Comparison of ENCODE assay signal across 8 cellular contexts in the genomic region with DNA sequence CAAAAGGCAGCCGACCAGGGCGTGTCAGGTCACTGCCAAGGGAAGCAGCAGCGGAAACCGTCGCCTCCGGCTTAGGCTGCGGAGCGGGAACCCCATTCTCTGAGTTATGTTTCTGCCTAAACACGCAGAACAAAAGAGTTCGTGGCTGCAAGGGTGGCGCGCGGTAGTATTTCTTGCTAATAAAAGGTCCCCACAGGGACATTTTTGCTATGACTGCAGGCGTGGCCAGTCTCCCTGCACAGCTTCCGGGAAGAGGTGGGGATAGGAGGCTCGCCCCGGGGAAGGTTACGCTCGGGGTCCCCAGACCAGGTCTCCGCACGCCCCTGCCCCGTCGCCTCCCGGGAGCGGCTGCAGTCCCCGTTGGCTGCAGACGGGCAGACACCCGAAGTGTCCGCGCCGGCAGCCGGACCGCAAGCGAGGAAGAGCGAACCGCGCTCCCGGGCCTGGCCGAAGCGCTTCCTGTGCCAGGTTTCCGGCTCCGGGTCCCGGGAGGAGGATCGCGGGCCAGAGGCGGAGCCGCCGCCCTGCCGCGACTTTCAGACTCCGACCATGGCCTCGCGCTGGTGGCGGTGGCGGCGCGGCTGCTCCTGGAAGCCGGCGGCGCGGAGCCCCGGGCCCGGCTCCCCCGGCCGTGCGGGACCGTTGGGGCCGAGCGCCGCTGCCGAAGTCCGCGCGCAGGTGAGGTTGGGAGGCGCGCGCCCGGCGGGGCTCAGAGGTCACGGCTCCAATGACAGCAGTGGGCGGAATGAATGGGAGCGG. TPM values are rescaled to one million over a fixed set of nuclear protein-coding genes. Genes with fewer than 3 reads are reported as not detected.
DNase-seq lines count a peak whose midpoint lies in the region; ATAC-seq and TF ChIP-seq lines count a peak whose summit lies in the region.

A gene with protein sequence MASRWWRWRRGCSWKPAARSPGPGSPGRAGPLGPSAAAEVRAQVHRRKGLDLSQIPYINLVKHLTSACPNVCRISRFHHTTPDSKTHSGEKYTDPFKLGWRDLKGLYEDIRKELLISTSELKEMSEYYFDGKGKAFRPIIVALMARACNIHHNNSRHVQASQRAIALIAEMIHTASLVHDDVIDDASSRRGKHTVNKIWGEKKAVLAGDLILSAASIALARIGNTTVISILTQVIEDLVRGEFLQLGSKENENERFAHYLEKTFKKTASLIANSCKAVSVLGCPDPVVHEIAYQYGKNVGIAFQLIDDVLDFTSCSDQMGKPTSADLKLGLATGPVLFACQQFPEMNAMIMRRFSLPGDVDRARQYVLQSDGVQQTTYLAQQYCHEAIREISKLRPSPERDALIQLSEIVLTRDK (plus strand): TSS at position 539 of the 759 bp plus-strand sequence. CDS start 11 bp downstream, at position 550.

- no peaks in the 10 kb centered on the region for H3K27me3 ChIP-seq in A673 (replicated peaks; ENCODE audit: insufficient read depth, low read depth, low read length, poor library complexity)

- H3K27ac ChIP-seq in A673 (ENCODE audit: low read depth, low read length, poor library complexity, severe bottlenecking): peak within 1 kb of the TSS; percentile 97

- peaks cover 5% of the 10 kb centered on the region for H3K36me3 ChIP-seq in A673 (ENCODE audit: insufficient read depth, low read length, poor library complexity, severe bottlenecking)

- peak; percentile 86 for ATAC-seq in GM18511 (IDR thresholded peaks at IDR 0.05; ENCODE audit: unreplicated experiment)
- peak; percentile 74 for ATAC-seq in HG02981 (IDR thresholded peaks at IDR 0.05; ENCODE audit: unreplicated experiment)
- ATAC-seq in activated CD4-positive, alpha-beta T cell treated with anti-CD3 and anti-CD28 coated beads for 36 hours: peak; percentile 78
- peak; percentile 71 for ATAC-seq in left colon

- no peaks in the 10 kb centered on the region for H3K27me3 Mint-ChIP-seq in activated CD4-positive, alpha-beta T cell treated with anti-CD3 and anti-CD28 coated beads for 36 hours

- DNase-seq in A673 (ENCODE audit: low spot score) (peak; percentile 79), NCI-H226 (peak; percentile 57), choroid plexus epithelial cell (ENCODE audit: low read depth) (peak; percentile 68), left colon (peak; percentile 83 to 87)
- peak; percentile 79 for DNase-seq in activated CD4-positive, alpha-beta T cell treated with anti-CD3 and anti-CD28 coated beads for 36 hours
- peak; percentile 73 to 75 for DNase-seq in stimulated activated CD4-positive, alpha-beta T cell treated with anti-CD3 and anti-CD28 coated beads, Interleukin-2, amount 100 ng/mL, for 24 hours

- no peaks in the 10 kb centered on the region for H3K9me3 ChIP-seq in A673 (ENCODE audit: low read depth, low read length, poor library complexity, severe bottlenecking)

- H3K9me3 Mint-ChIP-seq in activated CD4-positive, alpha-beta T cell treated with anti-CD3 and anti-CD28 coated beads for 36 hours (ENCODE audit: low read depth): no peaks in the 10 kb centered on the region

- no peak for TF ChIP-seq CTCF in A673 (conservative IDR thresholded peaks at IDR 0.05; ENCODE audit: low read depth, low read length)
- no peak for TF ChIP-seq CTCF in choroid plexus epithelial cell (conservative IDR thresholded peaks at IDR 0.05; ENCODE audit: low read depth, low read length)

- no TSS peak for BruUV-seq in A673 (replicated peaks; lab: Mats Ljungman, UMichigan)

- peak within 1 kb of the TSS; percentile 95 for H3K27ac Mint-ChIP-seq in activated CD4-positive, alpha-beta T cell treated with anti-CD3 and anti-CD28 coated beads for 36 hours

- peaks cover 32% of the 10 kb centered on the region for H3K36me3 Mint-ChIP-seq in activated CD4-positive, alpha-beta T cell treated with anti-CD3 and anti-CD28 coated beads for 36 hours (ENCODE audit: low read depth)

- intact Hi-C loops in A673 (cut with micrococcal nuclease; ENCODE audit: unreplicated experiment): no loop called here
- intact Hi-C loops in activated CD4-positive, alpha-beta T cell treated with anti-CD3 and anti-CD28 coated beads for 36 hours (cut with DNase I, micrococcal nuclease): loop anchor here (1.0 to 10.0 kb wide), 8 partner anchors 164 to 1980 kb away; a partner anchor contains a TSS
- intact Hi-C loops in left colon (cut with DNase I, micrococcal nuclease): no loop called here

- peaks cover 32% of the 10 kb centered on the region for H3K4me1 Mint-ChIP-seq in activated CD4-positive, alpha-beta T cell treated with anti-CD3 and anti-CD28 coated beads for 36 hours

- peak within 1 kb of the TSS; percentile 91 for H3K4me3 Mint-ChIP-seq in activated CD4-positive, alpha-beta T cell treated with anti-CD3 and anti-CD28 coated beads for 36 hours

- POLR2A ChIA-PET in A673 (lab: Charles Lee; ENCODE audit: low non-redundant PET): no interaction called here
- POLR2A ChIA-PET in activated CD4-positive, alpha-beta T cell treated with anti-CD3 and anti-CD28 coated beads for 36 hours (lab: Charles Lee): interaction anchor here (0.6 to 0.8 kb wide), 3 partner anchors 84 to 402 kb away, joined by 3 to 6 read pairs (median 3); a partner anchor contains a TSS

- CTCF ChIA-PET in A673 (lab: Charles Lee): no interaction called here
- CTCF ChIA-PET in activated CD4-positive, alpha-beta T cell treated with anti-CD3 and anti-CD28 coated beads for 36 hours (lab: Charles Lee): interaction anchor here (0.6 to 1.4 kb wide), 6 partner anchors 29 to 164 kb away, joined by 3 to 7 read pairs (median 3); no protein-coding TSS in a partner anchor

- H3K4me1 ChIP-seq in A673 (ENCODE audit: insufficient read depth, low read length, poor library complexity, severe bottlenecking): peaks cover 18% of the 10 kb centered on the region

- peak within 1 kb of the TSS; percentile 93 for H3K4me3 ChIP-seq in A673 (ENCODE audit: low read depth, low read length, poor library complexity, severe bottlenecking)
- H3K4me3 ChIP-seq in choroid plexus epithelial cell (ENCODE audit: low read depth, low read length): peak within 1 kb of the TSS; percentile 96

RNA-seq across cellular contexts. Expression of the gene that starts here (rescaled TPM):
- 46.8 and 55.4 TPM in 2 replicates for total RNA-seq in A673 (2021)
- 10 to 100 TPM; 16.1 to 20.7 TPM for total RNA-seq in activated CD4-positive, alpha-beta T cell treated with anti-CD3 and anti-CD28 coated beads for 36 hours
- 10 to 100 TPM; 20.3 to 34.3 TPM for total RNA-seq in left colon

Comparison
In these comparisons a context has a peak if more than half of its experiments do, and no peak if none do; other contexts are left out.
1. Peak in every context shown above with its lines: DNase-seq, ATAC-seq, H3K4me3 ChIP-seq and H3K27ac ChIP-seq.
2. intact Hi-C loops: an anchor here in activated CD4-positive, alpha-beta T cell treated with anti-CD3 and anti-CD28 coated beads for 36 hours (1.0 to 10.0 kb wide); none called in A673 and left colon.